In genomic region chr11:96643173-96643572, GRCh38 we compare ENCODE assay signal across 7 cellular contexts.
"Had no signal": no experiment of that assay in that cellular context is flagged by ENCODE, and none has a peak within 500 bp of the region (broad histone marks: within the 10 kb centered on the region; RNA-seq: fewer than 3 reads in every experiment).

No MANE protein-coding gene starts in this region.

- FAIRE-seq: H54, HTR-8/SVneo had no signal

- H3K4me3 Mint-ChIP-seq: H9, IgD-negative memory B cell had no signal

- H3K27me3 Mint-ChIP-seq: IgD-negative memory B cell had no signal

- H3K27ac Mint-ChIP-seq: IgD-negative memory B cell had no signal

- H3K36me3 Mint-ChIP-seq: IgD-negative memory B cell had no signal

- DNase-seq: GOT3, H9, HCEC 1CT, KG1 had no signal

- H3K4me1 Mint-ChIP-seq: IgD-negative memory B cell had no signal
